1 cellular context compared by ENCODE assay signal in the genomic region with DNA sequence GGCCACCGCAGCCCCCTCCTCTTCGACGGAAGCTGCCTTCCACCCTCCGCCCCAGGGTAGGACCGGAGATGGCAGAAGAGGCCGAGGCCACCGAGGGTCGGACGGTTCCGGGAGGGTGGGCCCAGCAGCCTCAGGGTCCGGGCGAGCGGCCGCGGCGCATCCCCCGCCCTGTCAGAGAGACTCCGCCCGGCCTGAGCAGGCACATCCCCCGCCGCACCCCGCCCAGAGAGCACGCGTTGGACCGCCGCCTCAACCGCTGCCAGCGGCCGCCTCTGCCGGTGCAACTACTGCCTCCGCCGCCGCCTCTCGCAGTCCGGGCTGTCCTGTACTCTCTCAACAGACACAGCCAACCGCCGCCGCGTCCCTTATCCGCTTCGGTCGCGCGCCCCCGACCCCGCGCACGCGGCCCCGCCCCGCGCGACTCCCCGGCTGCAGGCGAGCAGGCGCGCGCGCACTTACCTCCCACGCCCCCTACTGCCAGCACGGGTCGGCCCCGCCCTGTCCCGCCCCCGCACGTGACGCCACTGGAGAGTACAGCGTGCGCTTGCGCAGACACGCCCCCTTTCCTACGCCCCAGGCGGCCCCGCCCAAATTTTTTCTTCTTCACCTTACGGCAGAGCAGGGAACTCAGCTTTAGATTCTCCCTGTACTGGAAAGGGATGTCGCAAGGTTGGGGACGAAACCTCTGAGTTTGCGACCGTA.
TF ChIP-seq lines count a peak whose summit lies in the region.

TSS of gene MYO9A (minus strand) at position 453 of the 702 bp plus-strand sequence. CDS start 71,587 bp downstream, outside the sequence.

TF ChIP-seq in HepG2, 621 proteins besides CTCF, POLR2A, EP300 and RAD21 (continued from another document and continues in another):
- no peak for TF ChIP-seq ATRX (CRISPR knock-in tag; IDR thresholded peaks at IDR 0.05; ENCODE audit: borderline replicate concordance)
- TF ChIP-seq BATF2 (CRISPR knock-in tag; IDR thresholded peaks at IDR 0.05) = no peak
- peak; percentile 94 for TF ChIP-seq ZNF776 (CRISPR knock-in tag; IDR thresholded peaks at IDR 0.05)
- TF ChIP-seq FIP1L1 (IDR thresholded peaks at IDR 0.05; ENCODE audit: borderline replicate concordance, insufficient read depth, low read depth, low read length) = no peak
- TF ChIP-seq, protein P1, sequence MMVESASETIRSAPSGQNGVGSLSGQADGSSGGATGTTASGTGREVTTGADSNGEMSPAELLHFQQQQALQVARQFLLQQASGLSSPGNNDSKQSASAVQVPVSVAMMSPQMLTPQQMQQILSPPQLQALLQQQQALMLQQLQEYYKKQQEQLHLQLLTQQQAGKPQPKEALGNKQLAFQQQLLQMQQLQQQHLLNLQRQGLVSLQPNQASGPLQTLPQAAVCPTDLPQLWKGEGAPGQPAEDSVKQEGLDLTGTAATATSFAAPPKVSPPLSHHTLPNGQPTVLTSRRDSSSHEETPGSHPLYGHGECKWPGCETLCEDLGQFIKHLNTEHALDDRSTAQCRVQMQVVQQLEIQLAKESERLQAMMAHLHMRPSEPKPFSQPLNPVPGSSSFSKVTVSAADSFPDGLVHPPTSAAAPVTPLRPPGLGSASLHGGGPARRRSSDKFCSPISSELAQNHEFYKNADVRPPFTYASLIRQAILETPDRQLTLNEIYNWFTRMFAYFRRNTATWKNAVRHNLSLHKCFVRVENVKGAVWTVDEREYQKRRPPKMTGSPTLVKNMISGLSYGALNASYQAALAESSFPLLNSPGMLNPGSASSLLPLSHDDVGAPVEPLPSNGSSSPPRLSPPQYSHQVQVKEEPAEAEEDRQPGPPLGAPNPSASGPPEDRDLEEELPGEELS (CRISPR knock-in tag; IDR thresholded peaks at IDR 0.05) = no peak; the same call in 1 of the 2 replicates
- no peak for TF ChIP-seq TBL1XR1 (IDR thresholded peaks at IDR 0.05; ENCODE audit: borderline replicate concordance, low read length, partially characterized antibody)
- TF ChIP-seq, protein P2, sequence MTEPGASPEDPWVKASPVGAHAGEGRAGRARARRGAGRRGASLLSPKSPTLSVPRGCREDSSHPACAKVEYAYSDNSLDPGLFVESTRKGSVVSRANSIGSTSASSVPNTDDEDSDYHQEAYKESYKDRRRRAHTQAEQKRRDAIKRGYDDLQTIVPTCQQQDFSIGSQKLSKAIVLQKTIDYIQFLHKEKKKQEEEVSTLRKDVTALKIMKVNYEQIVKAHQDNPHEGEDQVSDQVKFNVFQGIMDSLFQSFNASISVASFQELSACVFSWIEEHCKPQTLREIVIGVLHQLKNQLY (CRISPR knock-in tag; IDR thresholded peaks at IDR 0.05) = peak; percentile 5
- no peak for TF ChIP-seq ZMAT3 (CRISPR knock-in tag; conservative IDR thresholded peaks at IDR 0.05)
- TF ChIP-seq, protein P3, sequence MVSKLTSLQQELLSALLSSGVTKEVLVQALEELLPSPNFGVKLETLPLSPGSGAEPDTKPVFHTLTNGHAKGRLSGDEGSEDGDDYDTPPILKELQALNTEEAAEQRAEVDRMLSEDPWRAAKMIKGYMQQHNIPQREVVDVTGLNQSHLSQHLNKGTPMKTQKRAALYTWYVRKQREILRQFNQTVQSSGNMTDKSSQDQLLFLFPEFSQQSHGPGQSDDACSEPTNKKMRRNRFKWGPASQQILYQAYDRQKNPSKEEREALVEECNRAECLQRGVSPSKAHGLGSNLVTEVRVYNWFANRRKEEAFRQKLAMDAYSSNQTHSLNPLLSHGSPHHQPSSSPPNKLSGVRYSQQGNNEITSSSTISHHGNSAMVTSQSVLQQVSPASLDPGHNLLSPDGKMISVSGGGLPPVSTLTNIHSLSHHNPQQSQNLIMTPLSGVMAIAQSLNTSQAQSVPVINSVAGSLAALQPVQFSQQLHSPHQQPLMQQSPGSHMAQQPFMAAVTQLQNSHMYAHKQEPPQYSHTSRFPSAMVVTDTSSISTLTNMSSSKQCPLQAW (CRISPR knock-in tag; IDR thresholded peaks at IDR 0.05) = peak; percentile 68; the same call in 1 of the 2 replicates
- TF ChIP-seq, protein P4, sequence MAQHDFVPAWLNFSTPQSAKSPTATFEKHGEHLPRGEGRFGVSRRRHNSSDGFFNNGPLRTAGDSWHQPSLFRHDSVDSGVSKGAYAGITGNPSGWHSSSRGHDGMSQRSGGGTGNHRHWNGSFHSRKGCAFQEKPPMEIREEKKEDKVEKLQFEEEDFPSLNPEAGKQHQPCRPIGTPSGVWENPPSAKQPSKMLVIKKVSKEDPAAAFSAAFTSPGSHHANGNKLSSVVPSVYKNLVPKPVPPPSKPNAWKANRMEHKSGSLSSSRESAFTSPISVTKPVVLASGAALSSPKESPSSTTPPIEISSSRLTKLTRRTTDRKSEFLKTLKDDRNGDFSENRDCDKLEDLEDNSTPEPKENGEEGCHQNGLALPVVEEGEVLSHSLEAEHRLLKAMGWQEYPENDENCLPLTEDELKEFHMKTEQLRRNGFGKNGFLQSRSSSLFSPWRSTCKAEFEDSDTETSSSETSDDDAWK (CRISPR knock-in tag; IDR thresholded peaks at IDR 0.05) = no peak
- TF ChIP-seq ZNF780A (CRISPR knock-in tag; IDR thresholded peaks at IDR 0.05) = no peak
- TF ChIP-seq, protein P5, sequence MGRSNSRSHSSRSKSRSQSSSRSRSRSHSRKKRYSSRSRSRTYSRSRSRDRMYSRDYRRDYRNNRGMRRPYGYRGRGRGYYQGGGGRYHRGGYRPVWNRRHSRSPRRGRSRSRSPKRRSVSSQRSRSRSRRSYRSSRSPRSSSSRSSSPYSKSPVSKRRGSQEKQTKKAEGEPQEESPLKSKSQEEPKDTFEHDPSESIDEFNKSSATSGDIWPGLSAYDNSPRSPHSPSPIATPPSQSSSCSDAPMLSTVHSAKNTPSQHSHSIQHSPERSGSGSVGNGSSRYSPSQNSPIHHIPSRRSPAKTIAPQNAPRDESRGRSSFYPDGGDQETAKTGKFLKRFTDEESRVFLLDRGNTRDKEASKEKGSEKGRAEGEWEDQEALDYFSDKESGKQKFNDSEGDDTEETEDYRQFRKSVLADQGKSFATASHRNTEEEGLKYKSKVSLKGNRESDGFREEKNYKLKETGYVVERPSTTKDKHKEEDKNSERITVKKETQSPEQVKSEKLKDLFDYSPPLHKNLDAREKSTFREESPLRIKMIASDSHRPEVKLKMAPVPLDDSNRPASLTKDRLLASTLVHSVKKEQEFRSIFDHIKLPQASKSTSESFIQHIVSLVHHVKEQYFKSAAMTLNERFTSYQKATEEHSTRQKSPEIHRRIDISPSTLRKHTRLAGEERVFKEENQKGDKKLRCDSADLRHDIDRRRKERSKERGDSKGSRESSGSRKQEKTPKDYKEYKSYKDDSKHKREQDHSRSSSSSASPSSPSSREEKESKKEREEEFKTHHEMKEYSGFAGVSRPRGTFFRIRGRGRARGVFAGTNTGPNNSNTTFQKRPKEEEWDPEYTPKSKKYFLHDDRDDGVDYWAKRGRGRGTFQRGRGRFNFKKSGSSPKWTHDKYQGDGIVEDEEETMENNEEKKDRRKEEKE (IDR thresholded peaks at IDR 0.05) = no peak
- TF ChIP-seq ZNF878 (CRISPR knock-in tag; IDR thresholded peaks at IDR 0.05) = no peak
- TF ChIP-seq ZNF30 (CRISPR knock-in tag; IDR thresholded peaks at IDR 0.05) = no peak
- peak; percentile 20 for TF ChIP-seq CCAR2 (optimal IDR thresholded peaks at IDR 0.05; ENCODE audit: low read depth, low read length)
- TF ChIP-seq U2AF1 (optimal IDR thresholded peaks at IDR 0.05; ENCODE audit: low read depth, low read length) = peak; percentile 48
- TF ChIP-seq FOXO1 (CRISPR knock-in tag; IDR thresholded peaks at IDR 0.05) = peak; percentile 19; the same call in 1 of the 2 replicates
- no peak for TF ChIP-seq CC2D1A (CRISPR knock-in tag; IDR thresholded peaks at IDR 0.05)
- no peak for TF ChIP-seq ZSCAN30 (CRISPR knock-in tag; IDR thresholded peaks at IDR 0.05)
- no peak for TF ChIP-seq BCL6 (CRISPR knock-in tag; IDR thresholded peaks at IDR 0.05)
- TF ChIP-seq TCF7 (IDR thresholded peaks at IDR 0.05; ENCODE audit: low read depth) = no peak
- TF ChIP-seq, protein P6, sequence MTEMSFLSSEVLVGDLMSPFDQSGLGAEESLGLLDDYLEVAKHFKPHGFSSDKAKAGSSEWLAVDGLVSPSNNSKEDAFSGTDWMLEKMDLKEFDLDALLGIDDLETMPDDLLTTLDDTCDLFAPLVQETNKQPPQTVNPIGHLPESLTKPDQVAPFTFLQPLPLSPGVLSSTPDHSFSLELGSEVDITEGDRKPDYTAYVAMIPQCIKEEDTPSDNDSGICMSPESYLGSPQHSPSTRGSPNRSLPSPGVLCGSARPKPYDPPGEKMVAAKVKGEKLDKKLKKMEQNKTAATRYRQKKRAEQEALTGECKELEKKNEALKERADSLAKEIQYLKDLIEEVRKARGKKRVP (CRISPR knock-in tag; IDR thresholded peaks at IDR 0.05) = no peak
- 0 out of 2 replicates have a peak, but pooled peaks have one; percentile 5 for TF ChIP-seq NKX3-1 (CRISPR knock-in tag; IDR thresholded peaks at IDR 0.05)
- no peak for TF ChIP-seq MEIS1 (CRISPR knock-in tag; IDR thresholded peaks at IDR 0.05; ENCODE audit: borderline replicate concordance)
- TF ChIP-seq RXRA (CRISPR knock-in tag; IDR thresholded peaks at IDR 0.05) = peak; percentile 44; the same call in 1 of the 2 replicates
- TF ChIP-seq CEBPG (CRISPR knock-in tag; IDR thresholded peaks at IDR 0.05) = peak; percentile 86
- 0 out of 2 replicates have a peak, but pooled peaks have one; percentile 17 for TF ChIP-seq ZNF280B (CRISPR knock-in tag; IDR thresholded peaks at IDR 0.05; ENCODE audit: borderline replicate concordance)
- TF ChIP-seq, protein P7, sequence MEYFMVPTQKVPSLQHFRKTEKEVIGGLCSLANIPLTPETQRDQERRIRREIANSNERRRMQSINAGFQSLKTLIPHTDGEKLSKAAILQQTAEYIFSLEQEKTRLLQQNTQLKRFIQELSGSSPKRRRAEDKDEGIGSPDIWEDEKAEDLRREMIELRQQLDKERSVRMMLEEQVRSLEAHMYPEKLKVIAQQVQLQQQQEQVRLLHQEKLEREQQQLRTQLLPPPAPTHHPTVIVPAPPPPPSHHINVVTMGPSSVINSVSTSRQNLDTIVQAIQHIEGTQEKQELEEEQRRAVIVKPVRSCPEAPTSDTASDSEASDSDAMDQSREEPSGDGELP (IDR thresholded peaks at IDR 0.05; ENCODE audit: borderline replicate concordance, low read depth) = peak; percentile 8; the same call in 1 of the 2 replicates
- TF ChIP-seq ZFX (CRISPR knock-in tag; IDR thresholded peaks at IDR 0.05; ENCODE audit: low read depth) = peak; percentile 82
- no peak for TF ChIP-seq STAT6 (CRISPR knock-in tag; IDR thresholded peaks at IDR 0.05; ENCODE audit: borderline replicate concordance)
- TF ChIP-seq ZNF674 (CRISPR knock-in tag; IDR thresholded peaks at IDR 0.05; ENCODE audit: low read depth) = 0 out of 2 replicates have a peak, but pooled peaks have one; percentile 68
- no peak for TF ChIP-seq TOE1 (CRISPR knock-in tag; IDR thresholded peaks at IDR 0.05)
- no peak for TF ChIP-seq ZBTB7A (CRISPR knock-in tag; IDR thresholded peaks at IDR 0.05)
- TF ChIP-seq SOX5 (CRISPR knock-in tag; IDR thresholded peaks at IDR 0.05; ENCODE audit: borderline replicate concordance) = no peak
- peak; percentile 51; the same call in 1 of the 2 replicates for TF ChIP-seq IRF2 (CRISPR knock-in tag; IDR thresholded peaks at IDR 0.05)
- TF ChIP-seq ZNF616 (CRISPR knock-in tag; IDR thresholded peaks at IDR 0.05; ENCODE audit: low read depth) = no peak
- TF ChIP-seq ZNF317 (CRISPR knock-in tag; IDR thresholded peaks at IDR 0.05) = 0 out of 2 replicates have a peak, but pooled peaks have one; percentile 7
- TF ChIP-seq TARDBP (CRISPR knock-in tag; IDR thresholded peaks at IDR 0.05) = peak; percentile 55
- no peak for TF ChIP-seq NR3C1 (CRISPR knock-in tag; IDR thresholded peaks at IDR 0.05)
- TF ChIP-seq GATAD2A (CRISPR knock-in tag; IDR thresholded peaks at IDR 0.05) = no peak
- TF ChIP-seq ETV5 (CRISPR knock-in tag; IDR thresholded peaks at IDR 0.05; ENCODE audit: borderline replicate concordance) = no peak
- TF ChIP-seq ELF3 (CRISPR knock-in tag; IDR thresholded peaks at IDR 0.05) = no peak
- no peak for TF ChIP-seq HNRNPH1 (optimal IDR thresholded peaks at IDR 0.05; ENCODE audit: low read depth, low read length)
- 0 out of 2 replicates have a peak, but pooled peaks have one; percentile 67 for TF ChIP-seq KMT2A (CRISPR knock-in tag; IDR thresholded peaks at IDR 0.05)
- no peak for TF ChIP-seq ZSCAN5A (CRISPR knock-in tag; IDR thresholded peaks at IDR 0.05; ENCODE audit: borderline replicate concordance)
